8 cellular contexts compared by ENCODE assay signal in the genomic region with DNA sequence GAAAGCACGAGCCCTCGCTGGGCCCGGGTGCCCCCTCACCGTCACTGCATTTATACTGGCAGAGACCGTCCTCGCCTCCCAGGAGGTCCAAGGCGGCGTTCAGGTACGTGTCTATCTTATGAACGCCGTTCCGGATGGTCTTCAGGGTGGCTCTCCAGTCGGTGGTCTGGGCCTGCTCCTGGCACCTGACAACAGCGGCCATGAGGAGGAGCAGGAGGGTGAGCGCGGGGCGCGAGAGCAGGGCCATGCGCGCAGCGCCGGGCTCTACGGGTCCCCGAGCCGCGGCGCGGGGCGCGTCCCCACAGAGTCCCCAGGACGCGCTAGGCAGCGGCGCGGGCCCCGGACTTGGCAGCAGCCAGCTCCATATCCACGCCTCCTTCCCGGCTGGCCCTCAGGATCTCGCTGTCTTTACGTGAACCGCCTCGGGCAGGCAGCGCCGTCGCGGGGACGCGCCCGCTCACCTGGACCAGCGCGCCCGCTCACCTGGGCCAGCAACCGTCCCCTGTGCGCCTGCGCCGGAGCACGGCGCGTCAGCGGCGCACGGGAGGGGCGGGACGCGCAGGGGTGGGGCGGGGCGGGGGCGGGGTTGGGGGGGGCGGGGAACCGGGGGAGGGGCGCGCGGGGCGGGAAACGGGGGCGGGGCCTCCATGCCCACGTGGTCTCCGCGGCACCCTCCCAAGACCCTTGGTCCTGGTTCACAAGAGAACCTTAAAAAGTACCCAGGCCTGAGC. TPM values are rescaled to one million over a fixed set of nuclear protein-coding genes. Genes with fewer than 3 reads are reported as not detected.
DNase-seq lines count a peak whose midpoint lies in the region; ATAC-seq and TF ChIP-seq lines count a peak whose summit lies in the region.

A gene (minus strand): TSS at position 508 of the 731 bp plus-strand sequence. CDS start 261 bp downstream, at position 247.

- peak within 1 kb of the TSS; percentile 80 for H3K27ac ChIP-seq in colonic mucosa

- no peaks in the 10 kb centered on the region for H3K36me3 ChIP-seq in colonic mucosa

- DNase-seq in AG09309 (ENCODE audit: low read depth) (no peak), NCI-H2227 treated with DMSO at 0.1 percent for 48 hours (lab: John Stamatoyannopoulos, UW) (peak; percentile 67), colonic mucosa (peak; percentile 84), left lobe of liver (ENCODE audit: low spot score) (peak; percentile 95)
- peak; percentile 73 to 83 for DNase-seq in activated CD4-positive, alpha-beta T cell treated with anti-CD3 and anti-CD28 coated beads for 4 hours
- peak; percentile 70 for DNase-seq in stimulated activated CD4-positive, alpha-beta T cell treated with anti-CD3 and anti-CD28 coated beads, Interleukin-2, amount 100 ng/mL, for 4 hours (ENCODE audit: low read depth)

- no peaks in the 10 kb centered on the region for H3K9me3 ChIP-seq in colonic mucosa

- H3K27me3 ChIP-seq in colonic mucosa, result no peaks in the 10 kb centered on the region

- intact Hi-C loops in colonic mucosa (cut with DNase I), result loop anchor here (10.0 kb wide), 1 partner anchor 65 kb away; no protein-coding TSS in a partner anchor

- H3K4me1 ChIP-seq in colonic mucosa, result no peaks in the 10 kb centered on the region

- H3K4me3 ChIP-seq in AG09309 (ENCODE audit: control insufficient read depth, low read depth, low read length) (peak within 1 kb of the TSS; percentile 74), colonic mucosa (peak within 1 kb of the TSS; percentile 66)

- peak; percentile 86 for ATAC-seq in GM18907 (IDR thresholded peaks at IDR 0.05; ENCODE audit: unreplicated experiment)
- ATAC-seq in HG03135 (IDR thresholded peaks at IDR 0.05; ENCODE audit: unreplicated experiment), result peak; percentile 79
- peak; percentile 88 for ATAC-seq in left lobe of liver

- TF ChIP-seq CTCF in AG09309 (IDR thresholded peaks at IDR 0.05; ENCODE audit: control insufficient read depth, insufficient read depth, low read depth, low read length, missing control alignments), result no peak
- no peak for TF ChIP-seq CTCF in colonic mucosa (IDR thresholded peaks at IDR 0.05)

- H3K9ac ChIP-seq in colonic mucosa (ENCODE audit: low read depth in 2 of 2, low read length in 2 of 2), result peak within 1 kb of the TSS; percentile 81 to 95

RNA-seq across cellular contexts. Expression of the gene that starts here (rescaled TPM):
- 10 to 100 TPM; 46.9 to 55.1 TPM for total RNA-seq in colonic mucosa
- 38.9 TPM for total RNA-seq in left lobe of liver
